ENCODE assay signal across 33 cellular contexts in genomic region chr10:20726381-20726780, GRCh38.
"Had no signal": no experiment of that assay in that cellular context is flagged by ENCODE, and none has a peak within 500 bp of the region (broad histone marks: within the 10 kb centered on the region; RNA-seq: fewer than 3 reads in every experiment).

No MANE protein-coding gene starts in this region.

- H3K4me3 Mint-ChIP-seq: activated B cell treated with CpG ODN at 0.5 μM for 24 hours; activated CD4-positive, alpha-beta memory T cell treated with anti-CD3 and anti-CD28 coated beads for 36 hours; activated CD4-positive, alpha-beta T cell treated with anti-CD3 and anti-CD28 coated beads, Interleukin-2, amount 10 ng/mL, durations not matched to agents 24 days and 14 days; activated CD8-positive, alpha-beta T cell treated with anti-CD3 and anti-CD28 coated beads for 36 hours; activated naive CD4-positive, alpha-beta T cell treated with anti-CD3 and anti-CD28 coated beads for 36 hours; activated naive CD8-positive, alpha-beta T cell treated with anti-CD3 and anti-CD28 coated beads for 36 hours; activated T-cell treated with anti-CD3 and anti-CD28 coated beads, Interleukin-2, amount 50 U/mL, for 4 hours; activated T-cell treated with anti-CD3 and anti-CD28 coated beads, Interleukin-2, amount 50 U/mL, for 72 hours; activated T-helper 1 cell treated with anti-CD3 and anti-CD28 coated beads, Interleukin-12 subunit alpha, Interleukin-12 subunit beta, Interleukin-2, Interleukin-4 antibody, amounts not matched to agents 30 ng/mL and 10 ng/mL and 1 ng/mL, durations not matched to agents 14 hours and 24 hours and 36 hours; activated T-helper 17 cell treated with anti-CD3 and anti-CD28 coated beads, Interleukin-2, amount 50 U/mL, for 72 hours; T-helper 1 cell treated with Interleukin-12 subunit alpha and Interleukin-12 subunit beta and Interleukin-4 antibody, amounts not matched to agents 30 μg/mL and 1 μg/mL, for 36 hours; T-helper 2 cell treated with Interferon-gamma antibody and Interleukin-4, amounts not matched to agents 5 μg/mL and 100 μg/mL, for 36 hours had no signal

- H3K36me3 Mint-ChIP-seq: activated CD4-positive, alpha-beta memory T cell treated with anti-CD3 and anti-CD28 coated beads for 36 hours; activated naive CD8-positive, alpha-beta T cell treated with anti-CD3 and anti-CD28 coated beads for 36 hours had no signal

- H3K4me1 Mint-ChIP-seq: activated B cell treated with CpG ODN at 0.5 μM for 24 hours; activated CD4-positive, alpha-beta T cell treated with anti-CD3 and anti-CD28 coated beads, Interleukin-2, amount 10 ng/mL, durations not matched to agents 24 days and 14 days; activated naive CD8-positive, alpha-beta T cell treated with anti-CD3 and anti-CD28 coated beads for 36 hours; activated T-helper 17 cell treated with anti-CD3 and anti-CD28 coated beads, Interleukin-2, amount 50 U/mL, for 72 hours had no signal

- ATAC-seq: activated CD8-positive, alpha-beta T cell treated with anti-CD3 and anti-CD28 coated beads for 36 hours; activated naive CD4-positive, alpha-beta T cell treated with anti-CD3 and anti-CD28 coated beads, Interleukin-2, amount 50 U/mL, for 72 hours; activated T-cell treated with anti-CD3 and anti-CD28 coated beads, Interleukin-2, amount 50 U/mL, for 4 hours; activated T-cell treated with anti-CD3 and anti-CD28 coated beads, Interleukin-2, amount 50 U/mL, for 72 hours; activated T-helper 17 cell treated with anti-CD3 and anti-CD28 coated beads, Interleukin-2, amount 50 U/mL, for 72 hours; body of pancreas had no signal

- H3K27me3 Mint-ChIP-seq: activated B cell treated with CpG ODN at 0.5 μM for 24 hours; activated CD4-positive, alpha-beta memory T cell treated with anti-CD3 and anti-CD28 coated beads for 36 hours; activated CD4-positive, alpha-beta T cell treated with anti-CD3 and anti-CD28 coated beads, Interleukin-2, amount 10 ng/mL, durations not matched to agents 24 days and 14 days; activated CD8-positive, alpha-beta T cell treated with anti-CD3 and anti-CD28 coated beads for 36 hours; activated naive CD8-positive, alpha-beta T cell treated with anti-CD3 and anti-CD28 coated beads for 36 hours; activated T-helper 17 cell treated with anti-CD3 and anti-CD28 coated beads, Interleukin-2, amount 50 U/mL, for 72 hours had no signal

- DNase-seq: activated B cell treated with CpG ODN at 0.5 μM for 24 hours; activated CD4-positive, alpha-beta memory T cell treated with anti-CD3 and anti-CD28 coated beads for 36 hours; activated CD4-positive, alpha-beta T cell treated with anti-CD3 and anti-CD28 coated beads for 4 hours; activated CD4-positive, alpha-beta T cell treated with anti-CD3 and anti-CD28 coated beads, Interleukin-2, amount 10 ng/mL, durations not matched to agents 24 days and 14 days; activated CD4-positive, alpha-beta T cell treated with anti-CD3 and anti-CD28 coated beads, Interleukin-2, amount 50 U/mL, for 1 hour; activated CD4-positive, alpha-beta T cell treated with anti-CD3 and anti-CD28 coated beads, Interleukin-2, amount 50 U/mL, for 4 hours; activated CD4-positive, CD25-positive, alpha-beta regulatory T cell treated with anti-CD3 and anti-CD28 coated beads, Interleukin-2, amount 50 U/mL, for 72 hours; activated CD8-positive, alpha-beta memory T cell treated with anti-CD3 and anti-CD28 coated beads, Interleukin-2, amount 50 U/mL, for 4 hours; activated CD8-positive, alpha-beta T cell treated with anti-CD3 and anti-CD28 coated beads for 36 hours; activated effector memory CD4-positive, alpha-beta T cell treated with anti-CD3 and anti-CD28 coated beads, Interleukin-2, amount 50 U/mL, for 16 hours; activated gamma-delta T cell treated with Interleukin-2 at 50 U/mL for 16 hours; activated naive CD4-positive, alpha-beta T cell; activated naive CD4-positive, alpha-beta T cell treated with anti-CD3 and anti-CD28 coated beads for 36 hours; activated naive CD4-positive, alpha-beta T cell treated with anti-CD3 and anti-CD28 coated beads, Interleukin-2, amount 50 U/mL, for 16 hours; activated naive CD8-positive, alpha-beta T cell treated with anti-CD3 and anti-CD28 coated beads for 36 hours; activated T-cell treated with anti-CD3 and anti-CD28 coated beads for 4 hours; activated T-cell treated with anti-CD3 and anti-CD28 coated beads, Interleukin-2, amount 50 U/mL, for 1 hour; activated T-cell treated with anti-CD3 and anti-CD28 coated beads, Interleukin-2, amount 50 U/mL, for 4 hours; activated T-cell treated with anti-CD3 and anti-CD28 coated beads, Interleukin-2, amount 50 U/mL, for 72 hours; adrenal gland; amniotic stem cell; aorta; body of pancreas; brain microvascular endothelial cell; central memory CD4-positive, alpha-beta T cell; T-helper 1 cell; T-helper 2 cell; T-helper 9 cell had no signal

- H3K27ac Mint-ChIP-seq: activated B cell treated with CpG ODN at 0.5 μM for 24 hours; activated CD4-positive, alpha-beta memory T cell treated with anti-CD3 and anti-CD28 coated beads for 36 hours; activated CD4-positive, alpha-beta T cell treated with anti-CD3 and anti-CD28 coated beads, Interleukin-2, amount 10 ng/mL, durations not matched to agents 24 days and 14 days; activated CD8-positive, alpha-beta T cell treated with anti-CD3 and anti-CD28 coated beads for 36 hours; activated naive CD4-positive, alpha-beta T cell treated with anti-CD3 and anti-CD28 coated beads for 36 hours; activated naive CD4-positive, alpha-beta T cell treated with anti-CD3 and anti-CD28 coated beads, Interleukin-2, amount 50 U/mL, for 72 hours; activated naive CD8-positive, alpha-beta T cell treated with anti-CD3 and anti-CD28 coated beads for 36 hours; activated T-cell treated with anti-CD3 and anti-CD28 coated beads, Interleukin-2, amount 50 U/mL, for 72 hours; activated T-helper 1 cell treated with anti-CD3 and anti-CD28 coated beads, Interleukin-12 subunit alpha, Interleukin-12 subunit beta, Interleukin-2, Interleukin-4 antibody, amounts not matched to agents 30 ng/mL and 10 ng/mL and 1 ng/mL, durations not matched to agents 14 hours and 24 hours and 36 hours; activated T-helper 17 cell treated with anti-CD3 and anti-CD28 coated beads, Interleukin-2, amount 50 U/mL, for 72 hours; T-helper 1 cell treated with Interleukin-12 subunit alpha and Interleukin-12 subunit beta and Interleukin-4 antibody, amounts not matched to agents 30 μg/mL and 1 μg/mL, for 36 hours; T-helper 2 cell treated with Interferon-gamma antibody and Interleukin-4, amounts not matched to agents 5 μg/mL and 100 μg/mL, for 36 hours had no signal
